ENCODE assay signal across 22 cellular contexts in genomic region chr1:232532901-232533300, GRCh38.
"Had no signal": no experiment of that assay in that cellular context is flagged by ENCODE, and none has a peak within 500 bp of the region (broad histone marks: within the 10 kb centered on the region; RNA-seq: fewer than 3 reads in every experiment).

No MANE protein-coding gene starts in this region.

- H3K4me2 ChIP-seq: SK-N-SH had no signal

- H3K4me1 ChIP-seq: adrenal gland, body of pancreas, breast epithelium had no signal

- H3K36me3 ChIP-seq: adrenal gland, breast epithelium had no signal

- H3K4me3 Mint-ChIP-seq: activated CD4-positive, alpha-beta T cell treated with anti-CD3 and anti-CD28 coated beads, Interleukin-2, amount 10 ng/mL, durations not matched to agents 24 days and 14 days; activated CD8-positive, alpha-beta T cell treated with anti-CD3 and anti-CD28 coated beads for 36 hours; activated naive CD4-positive, alpha-beta T cell treated with anti-CD3 and anti-CD28 coated beads for 36 hours; T-helper 1 cell treated with Interleukin-12 subunit alpha and Interleukin-12 subunit beta and Interleukin-4 antibody, amounts not matched to agents 30 μg/mL and 1 μg/mL, for 36 hours; T-helper 2 cell treated with Interferon-gamma antibody and Interleukin-4, amounts not matched to agents 5 μg/mL and 100 μg/mL, for 36 hours had no signal

- H3K27ac ChIP-seq: adrenal gland, body of pancreas, breast epithelium, SJSA1 had no signal

- H3K9ac ChIP-seq: SK-N-SH had no signal

- H3K9me3 Mint-ChIP-seq: activated CD4-positive, alpha-beta T cell treated with anti-CD3 and anti-CD28 coated beads, Interleukin-2, amount 10 ng/mL, durations not matched to agents 24 days and 14 days; activated CD8-positive, alpha-beta T cell treated with anti-CD3 and anti-CD28 coated beads for 36 hours; activated naive CD4-positive, alpha-beta T cell treated with anti-CD3 and anti-CD28 coated beads for 36 hours; activated naive CD4-positive, alpha-beta T cell treated with anti-CD3 and anti-CD28 coated beads, Interleukin-2, amount 50 U/mL, for 72 hours; activated T-helper 2 cell treated with anti-CD3 and anti-CD28 coated beads, Interferon-gamma antibody, Interleukin-2, Interleukin-4, amounts not matched to agents 10 μg/mL and 5 μg/mL and 100 μg/mL, durations not matched to agents 14 hours and 24 hours and 36 hours; T-helper 1 cell treated with Interleukin-12 subunit alpha and Interleukin-12 subunit beta and Interleukin-4 antibody, amounts not matched to agents 30 μg/mL and 1 μg/mL, for 36 hours; T-helper 2 cell treated with Interferon-gamma antibody and Interleukin-4, amounts not matched to agents 5 μg/mL and 100 μg/mL, for 36 hours had no signal

- H3K27ac Mint-ChIP-seq: activated CD4-positive, alpha-beta T cell treated with anti-CD3 and anti-CD28 coated beads, Interleukin-2, amount 10 ng/mL, durations not matched to agents 24 days and 14 days; activated CD8-positive, alpha-beta T cell treated with anti-CD3 and anti-CD28 coated beads for 36 hours; activated naive CD4-positive, alpha-beta T cell treated with anti-CD3 and anti-CD28 coated beads for 36 hours; activated naive CD4-positive, alpha-beta T cell treated with anti-CD3 and anti-CD28 coated beads, Interleukin-2, amount 50 U/mL, for 72 hours; activated T-helper 2 cell treated with anti-CD3 and anti-CD28 coated beads, Interferon-gamma antibody, Interleukin-2, Interleukin-4, amounts not matched to agents 10 μg/mL and 5 μg/mL and 100 μg/mL, durations not matched to agents 14 hours and 24 hours and 36 hours; T-helper 1 cell treated with Interleukin-12 subunit alpha and Interleukin-12 subunit beta and Interleukin-4 antibody, amounts not matched to agents 30 μg/mL and 1 μg/mL, for 36 hours; T-helper 2 cell treated with Interferon-gamma antibody and Interleukin-4, amounts not matched to agents 5 μg/mL and 100 μg/mL, for 36 hours had no signal

- H3K27me3 ChIP-seq: adrenal gland, body of pancreas, breast epithelium, SJSA1 had no signal

- DNase-seq: activated CD4-positive, alpha-beta T cell treated with anti-CD3 and anti-CD28 coated beads, Interleukin-2, amount 10 ng/mL, durations not matched to agents 24 days and 14 days; activated CD4-positive, alpha-beta T cell treated with anti-CD3 and anti-CD28 coated beads, Interleukin-2, amount 50 U/mL, for 4 hours; activated CD8-positive, alpha-beta T cell treated with anti-CD3 and anti-CD28 coated beads for 36 hours; activated gamma-delta T cell treated with Interleukin-2 at 50 U/mL for 16 hours; activated naive CD4-positive, alpha-beta T cell treated with anti-CD3 and anti-CD28 coated beads for 36 hours; activated T-cell treated with anti-CD3 and anti-CD28 coated beads, Interleukin-2, amount 50 U/mL, for 1 hour; adrenal gland; body of pancreas; KG1; NCI-H2081; NCI-H226; NCI-H446 treated with DMSO at 0.1 percent for 48 hours; NCI-H524; SHP77 treated with DMSO at 0.1 percent for 48 hours; SK-N-SH had no signal

- H3K36me3 Mint-ChIP-seq: activated naive CD4-positive, alpha-beta T cell treated with anti-CD3 and anti-CD28 coated beads, Interleukin-2, amount 50 U/mL, for 72 hours had no signal

- H3K9me3 ChIP-seq: adrenal gland, body of pancreas, breast epithelium, SJSA1, SK-N-SH had no signal

- H3K27me3 Mint-ChIP-seq: activated CD8-positive, alpha-beta T cell treated with anti-CD3 and anti-CD28 coated beads for 36 hours had no signal

- ATAC-seq: activated CD8-positive, alpha-beta T cell treated with anti-CD3 and anti-CD28 coated beads for 36 hours; activated naive CD4-positive, alpha-beta T cell treated with anti-CD3 and anti-CD28 coated beads, Interleukin-2, amount 50 U/mL, for 72 hours; body of pancreas; Panc1 had no signal

- H3K4me3 ChIP-seq: adrenal gland, body of pancreas, breast epithelium, SJSA1 had no signal
